ENCODE assay signal across 8 cellular contexts in genomic region chrX:49100704-49101628, GRCh38. TPM values are rescaled to one million over a fixed set of nuclear protein-coding genes. Genes with fewer than 3 reads are reported as not detected.
DNase-seq lines count a peak whose midpoint lies in the region; ATAC-seq and TF ChIP-seq lines count a peak whose summit lies in the region.

No MANE protein-coding gene starts in this region.

- H3K27ac Mint-ChIP-seq in CD4-positive, CD25-positive, alpha-beta regulatory T cell, result peak overlapping the region; percentile 60 to 94 (median 92)

- peak overlapping the region; percentile 84 to 93 (median 90) for H3K4me3 Mint-ChIP-seq in CD4-positive, CD25-positive, alpha-beta regulatory T cell

- H3K9me3 ChIP-seq in CD4-positive, CD25-positive, alpha-beta regulatory T cell (ENCODE audit: control insufficient read depth in 2 of 2, low read length in 2 of 2), result no peaks in the 10 kb centered on the region

- H3K36me3 ChIP-seq in CD4-positive, CD25-positive, alpha-beta regulatory T cell (ENCODE audit: control insufficient read depth, insufficient read depth, low read length), result no peaks in the 10 kb centered on the region

- TF ChIP-seq POLR2A in lower leg skin (IDR thresholded peaks at IDR 0.05), result no peak

- peak overlapping the region; percentile 78 for H3K4me3 ChIP-seq in CD4-positive, CD25-positive, alpha-beta regulatory T cell (ENCODE audit: low read depth, low read length)
- peak overlapping the region; percentile 25 for H3K4me3 ChIP-seq in lower leg skin (ENCODE audit: low read depth, poor library complexity, severe bottlenecking)

- H3K4me1 ChIP-seq in CD4-positive, CD25-positive, alpha-beta regulatory T cell (ENCODE audit: control insufficient read depth, insufficient read depth, low read length, poor library complexity, severe bottlenecking), result peaks cover 14% of the 10 kb centered on the region

- no peak for TF ChIP-seq CTCF in lower leg skin (IDR thresholded peaks at IDR 0.05)

- peak; percentile 90 to 92 for ATAC-seq in CD4-positive, CD25-positive, alpha-beta regulatory T cell (ENCODE audit: low read depth in 2 of 2)
- ATAC-seq in GM19438 (IDR thresholded peaks at IDR 0.05; ENCODE audit: low read depth, unreplicated experiment) (peak; percentile 89), HG03571 (IDR thresholded peaks at IDR 0.05; ENCODE audit: unreplicated experiment) (peak; percentile 90)

- H3K27me3 Mint-ChIP-seq in CD4-positive, CD25-positive, alpha-beta regulatory T cell, result no peaks in the 10 kb centered on the region

- peaks cover 0 to 3% (median 0%) of the 10 kb centered on the region in 7 donors for H3K9me3 Mint-ChIP-seq in CD4-positive, CD25-positive, alpha-beta regulatory T cell

- 1 to 43% methylated on average over 14 to 71 of the region's 74 CpGs for WGBS in lower leg skin, 2 donors

- H3K4me1 Mint-ChIP-seq in CD4-positive, CD25-positive, alpha-beta regulatory T cell, result peaks cover 0 to 15% (median 0%) of the 10 kb centered on the region in 4 donors

- DNase-seq in CD4-positive, CD25-positive, alpha-beta regulatory T cell, result peak; percentile 85 to 93 (median 90)
- DNase-seq in NCI-H774 (lab: John Stamatoyannopoulos, UW), result peak; percentile 79
- DNase-seq in activated CD4-positive, alpha-beta T cell treated with anti-CD3 and anti-CD28 coated beads, Interleukin-2, amount 50 U/mL, for 48 hours, result peak; percentile 85 to 88
- DNase-seq in ecto neural progenitor cell (ENCODE audit: low spot score), result peak; percentile 94
- peak; percentile 88 to 98 for DNase-seq in lower leg skin (ENCODE audit: low spot score in 2 of 2)
- DNase-seq in stimulated activated CD4-positive, alpha-beta T cell treated with anti-CD3 and anti-CD28 coated beads, Interleukin-4, amount 100 ng/mL, for 4 hours, result peak; percentile 82 to 88

- no peaks in the 10 kb centered on the region for H3K36me3 Mint-ChIP-seq in CD4-positive, CD25-positive, alpha-beta regulatory T cell

- intact Hi-C loops in lower leg skin (cut with DNase I; ENCODE audit: low total_unique reads), result no loop called here

- peak overlapping the region; percentile 80 for H3K27ac ChIP-seq in CD4-positive, CD25-positive, alpha-beta regulatory T cell (ENCODE audit: insufficient read depth, low read length, poor library complexity, severe bottlenecking)

- H3K27me3 ChIP-seq in CD4-positive, CD25-positive, alpha-beta regulatory T cell (ENCODE audit: control insufficient read depth, insufficient read depth, low read length), result no peaks in the 10 kb centered on the region

RNA-seq across cellular contexts. Expression of gene WDR45, which starts 21.3 kb away (rescaled TPM):
- 85.6 TPM for total RNA-seq in CD4-positive, CD25-positive, alpha-beta regulatory T cell
- polyA plus RNA-seq in CD4-positive, CD25-positive, alpha-beta regulatory T cell, result 10 to 100 TPM; 62.8 to 72.1 (median 68.2) TPM
- 100 to 1,000 TPM in 1 of 4 donors, 10 to 100 TPM in 3; 84.4 to 102 (median 87.8) TPM for total RNA-seq in lower leg skin

RNA-seq across cellular contexts. Expression of gene GPKOW, which starts 22.6 kb away (rescaled TPM):
- total RNA-seq in CD4-positive, CD25-positive, alpha-beta regulatory T cell, result 17.4 TPM
- 10 to 100 TPM; 34.9 to 43.0 (median 37.7) TPM for polyA plus RNA-seq in CD4-positive, CD25-positive, alpha-beta regulatory T cell
- total RNA-seq in lower leg skin, result 10 to 100 TPM; 36.2 to 43.6 (median 36.3) TPM

RNA-seq across cellular contexts. Expression of gene PRAF2, which starts 27.2 kb away (rescaled TPM):
- 20.4 TPM for total RNA-seq in CD4-positive, CD25-positive, alpha-beta regulatory T cell
- 10 to 100 TPM; 40.6 to 49.4 (median 44.0) TPM for polyA plus RNA-seq in CD4-positive, CD25-positive, alpha-beta regulatory T cell
- total RNA-seq in lower leg skin, result 10 to 100 TPM in 1 of 4 donors, 1 to 10 TPM in 3; 6.2 to 11.2 (median 7.7) TPM

RNA-seq across cellular contexts. Expression of gene CCDC120, which starts 42.2 kb away (rescaled TPM):
- total RNA-seq in CD4-positive, CD25-positive, alpha-beta regulatory T cell, result 10.2 TPM
- under 1 TPM; 0.13 to 0.34 (median 0.30) TPM for polyA plus RNA-seq in CD4-positive, CD25-positive, alpha-beta regulatory T cell
- 10 to 100 TPM; 33.7 to 51.9 (median 36.0) TPM for total RNA-seq in lower leg skin

RNA-seq across cellular contexts. Expression of gene TFE3, which starts 57.8 kb away (rescaled TPM):
- total RNA-seq in CD4-positive, CD25-positive, alpha-beta regulatory T cell, result 44.2 TPM
- 1 to 10 TPM; 3.4 to 5.1 (median 4.4) TPM for polyA plus RNA-seq in CD4-positive, CD25-positive, alpha-beta regulatory T cell
- 10 to 100 TPM; 37.1 to 55.9 (median 53.6) TPM for total RNA-seq in lower leg skin

Comparison
In these comparisons a context has a peak if more than half of its experiments do, and no peak if none do; other contexts are left out.
1. Peak in every context shown above with its lines: DNase-seq, ATAC-seq, H3K4me3 ChIP-seq and H3K27ac ChIP-seq.